ENCODE assay signal across 1 cellular context in the genomic region with DNA sequence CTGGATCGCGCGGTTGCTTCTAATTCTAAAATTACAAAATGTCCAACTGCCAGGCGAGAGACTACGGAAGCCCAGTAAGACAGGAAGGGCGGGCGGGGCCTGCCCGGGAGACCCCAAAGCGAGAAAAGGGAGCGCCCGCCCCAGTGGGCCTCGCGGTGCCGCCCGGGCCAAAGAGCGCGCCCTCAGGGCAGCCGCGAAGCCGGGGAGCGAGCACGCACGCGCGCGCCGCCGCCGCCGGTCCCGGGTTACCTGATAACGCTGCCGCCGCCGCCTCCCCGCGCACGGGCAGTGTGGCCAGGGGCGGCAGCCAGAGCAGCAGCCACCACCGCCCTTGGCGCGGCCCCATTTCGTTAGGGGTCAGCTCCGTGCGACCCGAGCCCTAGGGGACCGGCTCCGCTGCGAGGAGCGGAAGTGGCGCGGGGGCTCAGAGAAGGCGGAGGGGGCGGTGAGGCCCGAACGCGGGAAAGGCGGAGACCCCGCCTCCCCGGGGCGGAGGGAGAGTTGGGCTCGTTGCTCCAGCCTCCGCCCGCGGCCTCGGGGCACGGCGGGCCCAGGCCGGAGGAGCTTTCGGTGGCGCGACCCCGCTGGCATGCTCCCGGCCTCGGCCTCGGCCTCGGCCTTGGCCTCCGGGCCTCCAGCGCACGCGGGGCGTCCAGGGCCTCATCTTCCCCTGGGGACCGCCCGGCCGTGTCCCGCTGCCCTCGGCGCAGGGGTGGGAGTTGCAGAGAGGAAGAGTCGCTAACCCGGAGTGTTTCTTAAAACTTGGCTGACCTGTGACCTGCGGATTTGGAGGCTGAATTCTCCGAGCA.
A peak's percentile ranks its signal among the peaks of the same experiment; 100 is the strongest.
TF ChIP-seq lines count a peak whose summit lies in the region.

A gene with protein sequence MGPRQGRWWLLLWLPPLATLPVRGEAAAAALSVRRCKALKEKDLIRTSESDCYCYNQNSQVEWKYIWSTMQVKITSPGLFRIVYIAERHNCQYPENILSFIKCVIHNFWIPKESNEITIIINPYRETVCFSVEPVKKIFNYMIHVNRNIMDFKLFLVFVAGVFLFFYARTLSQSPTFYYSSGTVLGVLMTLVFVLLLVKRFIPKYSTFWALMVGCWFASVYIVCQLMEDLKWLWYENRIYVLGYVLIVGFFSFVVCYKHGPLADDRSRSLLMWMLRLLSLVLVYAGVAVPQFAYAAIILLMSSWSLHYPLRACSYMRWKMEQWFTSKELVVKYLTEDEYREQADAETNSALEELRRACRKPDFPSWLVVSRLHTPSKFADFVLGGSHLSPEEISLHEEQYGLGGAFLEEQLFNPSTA (minus strand): TSS at position 413 of the 809 bp plus-strand sequence. CDS start 67 bp downstream, at position 346.

TF ChIP-seq in WTC11, 78 proteins besides CTCF, POLR2A, EP300 and RAD21 (continued from another document):
- TF ChIP-seq, protein P1, sequence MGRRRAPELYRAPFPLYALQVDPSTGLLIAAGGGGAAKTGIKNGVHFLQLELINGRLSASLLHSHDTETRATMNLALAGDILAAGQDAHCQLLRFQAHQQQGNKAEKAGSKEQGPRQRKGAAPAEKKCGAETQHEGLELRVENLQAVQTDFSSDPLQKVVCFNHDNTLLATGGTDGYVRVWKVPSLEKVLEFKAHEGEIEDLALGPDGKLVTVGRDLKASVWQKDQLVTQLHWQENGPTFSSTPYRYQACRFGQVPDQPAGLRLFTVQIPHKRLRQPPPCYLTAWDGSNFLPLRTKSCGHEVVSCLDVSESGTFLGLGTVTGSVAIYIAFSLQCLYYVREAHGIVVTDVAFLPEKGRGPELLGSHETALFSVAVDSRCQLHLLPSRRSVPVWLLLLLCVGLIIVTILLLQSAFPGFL (CRISPR knock-in tag; IDR thresholded peaks at IDR 0.05; ENCODE audit: borderline replicate concordance), result 0 out of 2 replicates have a peak, but pooled peaks have one; percentile 88
- 0 out of 2 replicates have a peak, but pooled peaks have one; percentile 34 for TF ChIP-seq TCF7 (CRISPR knock-in tag; IDR thresholded peaks at IDR 0.05; ENCODE audit: low read depth)
- TF ChIP-seq RELA (CRISPR knock-in tag; IDR thresholded peaks at IDR 0.05; ENCODE audit: borderline replicate concordance), result no peak; the same call in 1 of the 2 replicates
- TF ChIP-seq, protein P2, sequence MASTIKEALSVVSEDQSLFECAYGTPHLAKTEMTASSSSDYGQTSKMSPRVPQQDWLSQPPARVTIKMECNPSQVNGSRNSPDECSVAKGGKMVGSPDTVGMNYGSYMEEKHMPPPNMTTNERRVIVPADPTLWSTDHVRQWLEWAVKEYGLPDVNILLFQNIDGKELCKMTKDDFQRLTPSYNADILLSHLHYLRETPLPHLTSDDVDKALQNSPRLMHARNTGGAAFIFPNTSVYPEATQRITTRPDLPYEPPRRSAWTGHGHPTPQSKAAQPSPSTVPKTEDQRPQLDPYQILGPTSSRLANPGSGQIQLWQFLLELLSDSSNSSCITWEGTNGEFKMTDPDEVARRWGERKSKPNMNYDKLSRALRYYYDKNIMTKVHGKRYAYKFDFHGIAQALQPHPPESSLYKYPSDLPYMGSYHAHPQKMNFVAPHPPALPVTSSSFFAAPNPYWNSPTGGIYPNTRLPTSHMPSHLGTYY (CRISPR knock-in tag; IDR thresholded peaks at IDR 0.05), result no peak
- TF ChIP-seq ZNF671 (CRISPR knock-in tag; IDR thresholded peaks at IDR 0.05), result no peak
- TF ChIP-seq ZNF423 (CRISPR knock-in tag; IDR thresholded peaks at IDR 0.05), result 0 out of 2 replicates have a peak, but pooled peaks have one; percentile 8
- no peak for TF ChIP-seq JUN (CRISPR knock-in tag; IDR thresholded peaks at IDR 0.05)
- TF ChIP-seq ZNF219 (CRISPR knock-in tag; IDR thresholded peaks at IDR 0.05; ENCODE audit: borderline replicate concordance), result 0 out of 2 replicates have a peak, but pooled peaks have one; percentile 13
- TF ChIP-seq ZNF263 (CRISPR knock-in tag; IDR thresholded peaks at IDR 0.05; ENCODE audit: low read depth), result 0 out of 2 replicates have a peak, but pooled peaks have one; percentile 26
- no peak; the same call in 1 of the 2 replicates for TF ChIP-seq ETV6 (CRISPR knock-in tag; IDR thresholded peaks at IDR 0.05)
- peak; percentile 93 for TF ChIP-seq SP1 (CRISPR knock-in tag; conservative IDR thresholded peaks at IDR 0.05)
- TF ChIP-seq, protein P3, sequence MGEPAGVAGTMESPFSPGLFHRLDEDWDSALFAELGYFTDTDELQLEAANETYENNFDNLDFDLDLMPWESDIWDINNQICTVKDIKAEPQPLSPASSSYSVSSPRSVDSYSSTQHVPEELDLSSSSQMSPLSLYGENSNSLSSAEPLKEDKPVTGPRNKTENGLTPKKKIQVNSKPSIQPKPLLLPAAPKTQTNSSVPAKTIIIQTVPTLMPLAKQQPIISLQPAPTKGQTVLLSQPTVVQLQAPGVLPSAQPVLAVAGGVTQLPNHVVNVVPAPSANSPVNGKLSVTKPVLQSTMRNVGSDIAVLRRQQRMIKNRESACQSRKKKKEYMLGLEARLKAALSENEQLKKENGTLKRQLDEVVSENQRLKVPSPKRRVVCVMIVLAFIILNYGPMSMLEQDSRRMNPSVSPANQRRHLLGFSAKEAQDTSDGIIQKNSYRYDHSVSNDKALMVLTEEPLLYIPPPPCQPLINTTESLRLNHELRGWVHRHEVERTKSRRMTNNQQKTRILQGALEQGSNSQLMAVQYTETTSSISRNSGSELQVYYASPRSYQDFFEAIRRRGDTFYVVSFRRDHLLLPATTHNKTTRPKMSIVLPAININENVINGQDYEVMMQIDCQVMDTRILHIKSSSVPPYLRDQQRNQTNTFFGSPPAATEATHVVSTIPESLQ (CRISPR knock-in tag; IDR thresholded peaks at IDR 0.05), result no peak
- TF ChIP-seq, protein P4, sequence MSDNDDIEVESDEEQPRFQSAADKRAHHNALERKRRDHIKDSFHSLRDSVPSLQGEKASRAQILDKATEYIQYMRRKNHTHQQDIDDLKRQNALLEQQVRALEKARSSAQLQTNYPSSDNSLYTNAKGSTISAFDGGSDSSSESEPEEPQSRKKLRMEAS (CRISPR knock-in tag; IDR thresholded peaks at IDR 0.05), result peak; percentile 85
- TF ChIP-seq IRF2 (CRISPR knock-in tag; IDR thresholded peaks at IDR 0.05; ENCODE audit: borderline replicate concordance, low read depth), result peak; percentile 12; the same call in 1 of the 2 replicates
- TF ChIP-seq CBFB (CRISPR knock-in tag; IDR thresholded peaks at IDR 0.05; ENCODE audit: low read depth), result peak; percentile 94
- TF ChIP-seq HMGA2 (CRISPR knock-in tag; IDR thresholded peaks at IDR 0.05), result no peak
- peak; percentile 43; the same call in 1 of the 2 replicates for TF ChIP-seq NFE2L1 (CRISPR knock-in tag; IDR thresholded peaks at IDR 0.05)
- TF ChIP-seq, protein P5, sequence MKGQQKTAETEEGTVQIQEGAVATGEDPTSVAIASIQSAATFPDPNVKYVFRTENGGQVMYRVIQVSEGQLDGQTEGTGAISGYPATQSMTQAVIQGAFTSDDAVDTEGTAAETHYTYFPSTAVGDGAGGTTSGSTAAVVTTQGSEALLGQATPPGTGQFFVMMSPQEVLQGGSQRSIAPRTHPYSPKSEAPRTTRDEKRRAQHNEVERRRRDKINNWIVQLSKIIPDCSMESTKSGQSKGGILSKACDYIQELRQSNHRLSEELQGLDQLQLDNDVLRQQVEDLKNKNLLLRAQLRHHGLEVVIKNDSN (CRISPR knock-in tag; IDR thresholded peaks at IDR 0.05), result 0 out of 2 replicates have a peak, but pooled peaks have one; percentile 52
- TF ChIP-seq CREM (CRISPR knock-in tag; IDR thresholded peaks at IDR 0.05), result peak; percentile 82
- TF ChIP-seq, protein P6, sequence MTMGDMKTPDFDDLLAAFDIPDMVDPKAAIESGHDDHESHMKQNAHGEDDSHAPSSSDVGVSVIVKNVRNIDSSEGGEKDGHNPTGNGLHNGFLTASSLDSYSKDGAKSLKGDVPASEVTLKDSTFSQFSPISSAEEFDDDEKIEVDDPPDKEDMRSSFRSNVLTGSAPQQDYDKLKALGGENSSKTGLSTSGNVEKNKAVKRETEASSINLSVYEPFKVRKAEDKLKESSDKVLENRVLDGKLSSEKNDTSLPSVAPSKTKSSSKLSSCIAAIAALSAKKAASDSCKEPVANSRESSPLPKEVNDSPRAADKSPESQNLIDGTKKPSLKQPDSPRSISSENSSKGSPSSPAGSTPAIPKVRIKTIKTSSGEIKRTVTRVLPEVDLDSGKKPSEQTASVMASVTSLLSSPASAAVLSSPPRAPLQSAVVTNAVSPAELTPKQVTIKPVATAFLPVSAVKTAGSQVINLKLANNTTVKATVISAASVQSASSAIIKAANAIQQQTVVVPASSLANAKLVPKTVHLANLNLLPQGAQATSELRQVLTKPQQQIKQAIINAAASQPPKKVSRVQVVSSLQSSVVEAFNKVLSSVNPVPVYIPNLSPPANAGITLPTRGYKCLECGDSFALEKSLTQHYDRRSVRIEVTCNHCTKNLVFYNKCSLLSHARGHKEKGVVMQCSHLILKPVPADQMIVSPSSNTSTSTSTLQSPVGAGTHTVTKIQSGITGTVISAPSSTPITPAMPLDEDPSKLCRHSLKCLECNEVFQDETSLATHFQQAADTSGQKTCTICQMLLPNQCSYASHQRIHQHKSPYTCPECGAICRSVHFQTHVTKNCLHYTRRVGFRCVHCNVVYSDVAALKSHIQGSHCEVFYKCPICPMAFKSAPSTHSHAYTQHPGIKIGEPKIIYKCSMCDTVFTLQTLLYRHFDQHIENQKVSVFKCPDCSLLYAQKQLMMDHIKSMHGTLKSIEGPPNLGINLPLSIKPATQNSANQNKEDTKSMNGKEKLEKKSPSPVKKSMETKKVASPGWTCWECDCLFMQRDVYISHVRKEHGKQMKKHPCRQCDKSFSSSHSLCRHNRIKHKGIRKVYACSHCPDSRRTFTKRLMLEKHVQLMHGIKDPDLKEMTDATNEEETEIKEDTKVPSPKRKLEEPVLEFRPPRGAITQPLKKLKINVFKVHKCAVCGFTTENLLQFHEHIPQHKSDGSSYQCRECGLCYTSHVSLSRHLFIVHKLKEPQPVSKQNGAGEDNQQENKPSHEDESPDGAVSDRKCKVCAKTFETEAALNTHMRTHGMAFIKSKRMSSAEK (CRISPR knock-in tag; IDR thresholded peaks at IDR 0.05; ENCODE audit: borderline replicate concordance), result no peak
